In the genomic region with DNA sequence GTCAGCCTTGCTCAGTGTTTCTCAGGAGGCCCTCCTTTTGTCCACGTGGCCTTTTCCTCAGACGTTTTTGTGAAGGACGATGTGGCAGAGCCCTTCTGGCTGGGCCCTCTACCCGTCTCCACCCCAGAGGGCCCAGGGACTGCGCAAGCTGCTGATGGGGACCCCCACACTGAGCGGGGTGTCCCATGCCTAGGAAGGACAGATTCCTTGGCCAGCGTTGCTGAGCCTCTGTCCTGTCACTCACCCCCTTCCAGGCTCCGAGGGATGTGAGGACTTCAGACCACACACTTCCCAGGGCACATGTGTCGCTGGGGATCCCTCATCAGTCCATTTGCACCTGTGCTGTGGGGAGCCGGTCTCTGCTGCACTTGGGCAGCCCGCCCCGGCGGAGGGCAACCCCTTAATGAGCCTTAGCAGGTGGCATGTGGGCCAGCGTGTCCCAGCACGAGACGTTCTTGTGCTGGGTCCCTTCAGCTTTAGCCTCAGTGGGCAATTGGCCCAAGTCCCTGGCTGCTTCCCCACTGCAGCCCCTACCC, we compare ENCODE assay signal across 22 cellular contexts. TPM values are rescaled to one million over a fixed set of nuclear protein-coding genes. Genes with fewer than 3 reads are reported as not detected.
DNase-seq lines count a peak whose midpoint lies in the region; ATAC-seq and TF ChIP-seq lines count a peak whose summit lies in the region.
"Had no signal": no experiment of that assay in that cellular context is flagged by ENCODE, and none has a peak within 500 bp of the region (broad histone marks: within the 10 kb centered on the region; RNA-seq: fewer than 3 reads in every experiment).

No MANE protein-coding gene starts in this region.

- H3K9me3 ChIP-seq in hepatocyte (ENCODE audit: low read depth) = no peaks in the 10 kb centered on the region
- H3K9me3 ChIP-seq: breast epithelium, suprapubic skin had no signal

- no peaks in the 10 kb centered on the region for H3K27me3 ChIP-seq in hepatocyte
- H3K27me3 ChIP-seq: breast epithelium, neural progenitor cell, suprapubic skin had no signal

- ATAC-seq in GM19463 (IDR thresholded peaks at IDR 0.05; ENCODE audit: unreplicated experiment) = no peak
- ATAC-seq: activated T-helper 17 cell treated with anti-CD3 and anti-CD28 coated beads, Interleukin-2, amount 50 U/mL, for 72 hours; T-helper 17 cell had no signal

- peak; percentile 48 for DNase-seq in activated CD8-positive, alpha-beta memory T cell treated with anti-CD3 and anti-CD28 coated beads, Interleukin-2, amount 50 U/mL, for 48 hours
- DNase-seq in activated CD8-positive, alpha-beta memory T cell treated with anti-CD3 and anti-CD28 coated beads for 24 hours = no peak
- peak; percentile 16 for DNase-seq in GM13976 (ENCODE audit: low spot score)
- peak; percentile 5 for DNase-seq in hepatocyte (ENCODE audit: low spot score)
- peak; percentile 26 for DNase-seq in retina
- DNase-seq in NCI-H2081 treated with DMSO at 0.1 percent for 48 hours (lab: John Stamatoyannopoulos, UW) = no peak
- no peak for DNase-seq in activated T-cell treated with anti-CD3 and anti-CD28 coated beads, Interleukin-2, amount 50 U/mL, for 1 hour
- DNase-seq: activated CD4-positive, alpha-beta memory T cell treated with anti-CD3 and anti-CD28 coated beads, Interleukin-2, amount 10 ng/mL, durations not matched to agents 7 days and 5 days; DMS79 treated with DMSO at 0.1 percent for 48 hours; GOT3; kidney glomerular epithelial cell; mammary epithelial cell; NCI-H1092 treated with DMSO at 0.1 percent for 48 hours; NCI-H1930; stimulated activated naive CD4-positive, alpha-beta T cell; T-helper 17 cell had no signal

- no peak overlapping the region for H3K27ac ChIP-seq in hepatocyte
- H3K27ac ChIP-seq: breast epithelium, neural progenitor cell, PC-9, suprapubic skin had no signal

- 95% methylated on average over 16 of the region's 16 CpGs for WGBS in hepatocyte (ENCODE audit: low lambda C conversion rate, missing lambda C conversion rate)

- TF ChIP-seq CTCF in GM13976 (IDR thresholded peaks at IDR 0.05; ENCODE audit: borderline replicate concordance, control extremely low read depth, extremely low read depth, insufficient read depth, missing control alignments) (no peak), hepatocyte (IDR thresholded peaks at IDR 0.05; ENCODE audit: poor library complexity) (no peak)

- H3K4me2 ChIP-seq in hepatocyte = no peak overlapping the region
- H3K4me2 ChIP-seq: neural progenitor cell, PC-9 had no signal

- H3K79me2 ChIP-seq in hepatocyte = no peaks in the 10 kb centered on the region

- H2AFZ ChIP-seq in hepatocyte = no peak overlapping the region
- H2AFZ ChIP-seq: neural progenitor cell, PC-9 had no signal

- no peaks in the 10 kb centered on the region for H3K36me3 ChIP-seq in hepatocyte (replicated peaks; ENCODE audit: insufficient read depth, low read depth)
- H3K36me3 ChIP-seq: breast epithelium, neural progenitor cell, suprapubic skin had no signal

- no peaks in the 10 kb centered on the region for H3K9me2 ChIP-seq in hepatocyte (replicated peaks; ENCODE audit: insufficient read depth)

- H4K20me1 ChIP-seq in hepatocyte (ENCODE audit: insufficient read depth, poor library complexity, severe bottlenecking) = no peaks in the 10 kb centered on the region

- in situ Hi-C loops in GM13976 (cut with MboI; ENCODE audit: low sequenced_read_pairs, unreplicated experiment) = no loop called here

- no peak overlapping the region for H3K4me3 ChIP-seq in hepatocyte
- H3K4me3 ChIP-seq: breast epithelium, neural progenitor cell, PC-9, suprapubic skin had no signal

- H3K4me1 ChIP-seq in hepatocyte (ENCODE audit: insufficient read depth) = peaks cover 4% of the 10 kb centered on the region
- H3K4me1 ChIP-seq: neural progenitor cell had no signal

RNA-seq across cellular contexts. Expression of a gene that starts 48.3 kb away (rescaled TPM):
- 2.6 and 3.4 TPM in 2 replicates for total RNA-seq in hepatocyte
- 3.3 and 3.5 TPM in 2 replicates for polyA plus RNA-seq in hepatocyte

Comparison
In these comparisons a context has a peak if more than half of its experiments do, and no peak if none do; other contexts are left out.
1. DNase-seq: peak in activated CD8-positive, alpha-beta memory T cell treated with anti-CD3 and anti-CD28 coated beads, Interleukin-2, amount 50 U/mL, for 48 hours (single experiment), GM13976 (single experiment), hepatocyte (single experiment) and retina (single experiment); none in activated CD8-positive, alpha-beta memory T cell treated with anti-CD3 and anti-CD28 coated beads for 24 hours (single experiment), NCI-H2081 treated with DMSO at 0.1 percent for 48 hours (single experiment) and activated T-cell treated with anti-CD3 and anti-CD28 coated beads, Interleukin-2, amount 50 U/mL, for 1 hour (single experiment).